Comparison of ENCODE assay signal across 7 cellular contexts in the genomic region with DNA sequence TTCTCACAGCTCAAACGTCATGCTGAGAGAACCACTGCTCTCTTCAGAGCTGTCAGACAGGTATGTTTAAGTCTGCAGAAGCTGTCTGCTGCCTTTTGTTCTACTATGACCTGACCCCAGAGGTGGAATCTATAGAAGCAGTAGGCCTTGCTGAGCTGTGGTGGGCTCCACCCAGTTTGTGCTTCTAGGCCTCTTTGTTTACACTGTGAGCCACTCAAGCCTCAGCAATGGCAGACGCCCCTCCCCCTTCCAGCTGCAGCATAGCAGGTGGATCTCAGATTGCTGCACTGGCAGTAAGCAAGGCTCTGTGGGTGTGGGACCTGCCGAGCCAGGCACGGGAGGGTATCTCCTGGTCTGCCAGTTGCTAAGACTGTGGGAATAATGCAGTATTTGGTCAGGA.
DNase-seq lines count a peak whose midpoint lies in the region; TF ChIP-seq lines count a peak whose summit lies in the region.
"Not testable (repeated sequence)": the region's sequence is repeated elsewhere in the genome, so short reads cannot be mapped to it uniquely, and the experiment has no call there.

No MANE protein-coding gene starts in this region.

- H3K9me2 ChIP-seq in hepatocyte (replicated peaks; ENCODE audit: insufficient read depth), result not testable (repeated sequence)

- H3K27ac Mint-ChIP-seq in H9; neural crest cell (ENCODE audit: unreplicated experiment): not testable (repeated sequence)

- H3K23me2 ChIP-seq in H9 (ENCODE audit: insufficient read length, low read depth, low read length, poor library complexity, severe bottlenecking), result not testable (repeated sequence)

- not testable (repeated sequence) for H3K56ac ChIP-seq in H9 (ENCODE audit: insufficient read length, low read depth, low read length)

- H3K14ac ChIP-seq in H9 (ENCODE audit: insufficient read depth, low read length), result not testable (repeated sequence)

- H3K4me3 ChIP-seq in hepatocyte, result not testable (repeated sequence)

- not testable (repeated sequence) for H3K79me2 ChIP-seq in H9 (ENCODE audit: insufficient read depth, low read length); hepatocyte

- H4K91ac ChIP-seq in H9 (ENCODE audit: insufficient read length, low read depth, low read length), result not testable (repeated sequence)

- H3K18ac ChIP-seq in H9 (ENCODE audit: insufficient read length, low read depth, low read length), result not testable (repeated sequence)

- not testable (repeated sequence) for H3K4me1 Mint-ChIP-seq in H9, neural crest cell

- H3K27ac ChIP-seq in H9 (ENCODE audit: insufficient read length, low read depth, low read length); hepatocyte: not testable (repeated sequence)

- not testable (repeated sequence) for H2BK15ac ChIP-seq in H9 (ENCODE audit: low read depth, low read length)

- H2AK5ac ChIP-seq in H9 (ENCODE audit: insufficient read length, low read length), result not testable (repeated sequence)

- H3K4me2 ChIP-seq in H9 (ENCODE audit: insufficient read depth, insufficient read length, low read length), result not testable (repeated sequence)
- peak overlapping the region; percentile 37 for H3K4me2 ChIP-seq in hepatocyte

- H3K4ac ChIP-seq in H9 (ENCODE audit: low read depth, low read length), result not testable (repeated sequence)

- H4K20me1 ChIP-seq in H9 (ENCODE audit: control insufficient read depth, insufficient read depth, insufficient read length); hepatocyte (ENCODE audit: insufficient read depth, poor library complexity, severe bottlenecking): not testable (repeated sequence)

- not testable (repeated sequence) for H2BK20ac ChIP-seq in H9 (ENCODE audit: low read depth, low read length, poor library complexity, severe bottlenecking)

- H3T11ph ChIP-seq in H9 (ENCODE audit: low read length), result not testable (repeated sequence)

- not testable (repeated sequence) for H3K9me3 ChIP-seq in H9 (ENCODE audit: control insufficient read depth, low read depth, low read length); hepatocyte (ENCODE audit: low read depth)

- H2AFZ ChIP-seq in H9 (ENCODE audit: low read length); hepatocyte: not testable (repeated sequence)

- not testable (repeated sequence) for TF ChIP-seq CTCF in H9 (conservative IDR thresholded peaks at IDR 0.05); hepatocyte (IDR thresholded peaks at IDR 0.05; ENCODE audit: poor library complexity); neural crest cell (conservative IDR thresholded peaks at IDR 0.05)

- DNase-seq in H9, result peak; percentile 73
- DNase-seq in NCI-H1436 (lab: John Stamatoyannopoulos, UW), result peak; percentile 79
- peak; percentile 1 for DNase-seq in NCI-H2171 (lab: John Stamatoyannopoulos, UW)
- DNase-seq in NCI-H774 (lab: John Stamatoyannopoulos, UW), result peak; percentile 59
- peak; percentile 54 for DNase-seq in SK-N-DZ (ENCODE audit: low spot score)
- DNase-seq in hepatocyte (ENCODE audit: low spot score), result peak; percentile 77
- peak; percentile 20 for DNase-seq in neural crest cell (ENCODE audit: low read depth, low spot score)

- H3K36me3 ChIP-seq in hepatocyte (replicated peaks; ENCODE audit: insufficient read depth, low read depth), result not testable (repeated sequence)

- no CpG with 5 or more reads among the region's 4 CpGs for WGBS in H9 (ENCODE audit: extremely low coverage, insufficient read length, low lambda C conversion rate)
- 56% methylated on average over 4 of the region's 4 CpGs for WGBS in hepatocyte (ENCODE audit: low lambda C conversion rate, missing lambda C conversion rate)

- H3K9ac ChIP-seq in H9 (ENCODE audit: extremely low read depth, insufficient read length, low read length), result not testable (repeated sequence)

- H3K27me3 Mint-ChIP-seq in H9 (ENCODE audit: low read depth); neural crest cell (ENCODE audit: low read depth): not testable (repeated sequence)

- not testable (repeated sequence) for H2BK120ac ChIP-seq in H9 (ENCODE audit: low read depth, low read length, poor library complexity, severe bottlenecking)

- H3K23ac ChIP-seq in H9 (ENCODE audit: insufficient read length, low read depth, low read length), result not testable (repeated sequence)

- H3K4me3 Mint-ChIP-seq in H9, neural crest cell: not testable (repeated sequence)

- H2BK5ac ChIP-seq in H9 (ENCODE audit: insufficient read length, low read length), result not testable (repeated sequence)

- not testable (repeated sequence) for H3K4me1 ChIP-seq in H9 (ENCODE audit: insufficient read depth, low read length); hepatocyte (ENCODE audit: insufficient read depth)

- H4K8ac ChIP-seq in H9 (replicated peaks; ENCODE audit: insufficient read length, low read depth, low read length), result not testable (repeated sequence)

- not testable (repeated sequence) for H3K27me3 ChIP-seq in H9 (ENCODE audit: insufficient read depth, low read length); hepatocyte

- not testable (repeated sequence) for H3K79me1 ChIP-seq in H9 (ENCODE audit: insufficient read depth, low read depth, low read length, poor library complexity, severe bottlenecking)

- not testable (repeated sequence) for H2BK12ac ChIP-seq in H9 (ENCODE audit: insufficient read length, low read depth, low read length)

- peaks cover 0 to 14% (median 7%) of the 10 kb centered on the region in 3 experiments; a peak in 6 of 7 replicates for H3K36me3 Mint-ChIP-seq in H9 (ENCODE audit: insufficient read depth in 1 of 3, low read depth in 3 of 3)
- not testable (repeated sequence) for H3K36me3 Mint-ChIP-seq in neural crest cell (ENCODE audit: low read depth)

- not testable (repeated sequence) for H4K5ac ChIP-seq in H9 (ENCODE audit: insufficient read length, low read depth, low read length)

- H3K9me3 Mint-ChIP-seq in H9, result peaks cover 15 to 22% of the 10 kb centered on the region in 2 experiments; a peak in 4 of 5 replicates
- not testable (repeated sequence) for H3K9me3 Mint-ChIP-seq in neural crest cell

Comparison
In these comparisons a context has a peak if more than half of its experiments do, and no peak if none do; other contexts are left out.
1. DNase-seq: peak in every context shown above with its lines; median percentile 79 in NCI-H1436; 77 in hepatocyte; 73 in H9; 59 in NCI-H774; 54 in SK-N-DZ; 20 in neural crest cell; 1 in NCI-H2171.